In the genomic region with DNA sequence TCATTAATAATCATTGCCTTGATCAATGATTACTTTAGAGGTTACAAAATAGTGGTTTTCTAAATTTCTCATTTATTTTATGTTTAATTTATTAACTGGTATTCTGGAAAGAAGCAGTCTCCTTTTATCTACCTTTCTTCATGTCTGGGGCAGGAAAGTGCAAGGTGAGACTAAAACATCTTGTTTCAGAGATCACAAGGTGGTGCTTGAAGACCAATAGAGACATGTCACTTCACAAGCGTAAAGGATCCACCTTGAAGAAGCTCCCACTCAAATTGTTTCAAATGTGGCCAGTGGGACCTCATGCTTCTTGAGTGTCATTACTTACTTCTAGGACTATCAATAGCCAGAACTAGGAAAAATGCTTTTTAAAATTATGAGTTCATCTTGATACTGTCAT, we compare ENCODE assay signal across 24 cellular contexts.
"Had no signal": no experiment of that assay in that cellular context is flagged by ENCODE, and none has a peak within 500 bp of the region (broad histone marks: within the 10 kb centered on the region; RNA-seq: fewer than 3 reads in every experiment).

No MANE protein-coding gene starts in this region.

- H3K4me3 ChIP-seq: adrenal gland, body of pancreas, breast epithelium, SJCRH30, SK-N-MC had no signal

- H3K4me3 Mint-ChIP-seq: activated CD4-positive, alpha-beta T cell treated with anti-CD3 and anti-CD28 coated beads, Interleukin-2, amount 10 ng/mL, durations not matched to agents 24 days and 14 days; activated CD8-positive, alpha-beta T cell treated with anti-CD3 and anti-CD28 coated beads for 36 hours; activated naive CD4-positive, alpha-beta T cell treated with anti-CD3 and anti-CD28 coated beads for 36 hours had no signal

- H3K36me3 Mint-ChIP-seq: activated naive CD4-positive, alpha-beta T cell treated with anti-CD3 and anti-CD28 coated beads, Interleukin-2, amount 50 U/mL, for 72 hours had no signal

- H3K9me3 ChIP-seq: adrenal gland, body of pancreas, breast epithelium, SJCRH30 had no signal

- H3K36me3 ChIP-seq: adrenal gland, breast epithelium, SJCRH30 had no signal

- DNase-seq: activated CD4-positive, alpha-beta T cell treated with anti-CD3 and anti-CD28 coated beads, Interleukin-2, amount 10 ng/mL, durations not matched to agents 24 days and 14 days; activated CD4-positive, alpha-beta T cell treated with anti-CD3 and anti-CD28 coated beads, Interleukin-2, amount 50 U/mL, for 4 hours; activated CD8-positive, alpha-beta T cell treated with anti-CD3 and anti-CD28 coated beads for 36 hours; activated gamma-delta T cell; activated naive CD4-positive, alpha-beta T cell treated with anti-CD3 and anti-CD28 coated beads for 36 hours; activated T-cell treated with anti-CD3 and anti-CD28 coated beads, Interleukin-2, amount 50 U/mL, for 1 hour; adrenal gland; body of pancreas; NCI-H1105; NCI-H1436; NCI-H1694; NCI-H1930; NCI-H2171 treated with DMSO at 0.1 percent for 48 hours; NCI-H2227 treated with DMSO at 0.1 percent for 48 hours; NCI-H446 treated with DMSO at 0.1 percent for 48 hours; NCI-H524; NCI-H69; NCI-H82; SHP77; SJCRH30 had no signal

- H3K27ac ChIP-seq: adrenal gland, body of pancreas, breast epithelium, SJCRH30, SK-N-MC had no signal

- H3K9me3 Mint-ChIP-seq: activated CD4-positive, alpha-beta T cell treated with anti-CD3 and anti-CD28 coated beads, Interleukin-2, amount 10 ng/mL, durations not matched to agents 24 days and 14 days; activated CD8-positive, alpha-beta T cell treated with anti-CD3 and anti-CD28 coated beads for 36 hours; activated naive CD4-positive, alpha-beta T cell treated with anti-CD3 and anti-CD28 coated beads for 36 hours; activated naive CD4-positive, alpha-beta T cell treated with anti-CD3 and anti-CD28 coated beads, Interleukin-2, amount 50 U/mL, for 72 hours; activated T-helper 2 cell treated with anti-CD3 and anti-CD28 coated beads, Interferon-gamma antibody, Interleukin-2, Interleukin-4, amounts not matched to agents 10 μg/mL and 5 μg/mL and 100 μg/mL, durations not matched to agents 14 hours and 24 hours and 36 hours had no signal

- H3K27ac Mint-ChIP-seq: activated CD4-positive, alpha-beta T cell treated with anti-CD3 and anti-CD28 coated beads, Interleukin-2, amount 10 ng/mL, durations not matched to agents 24 days and 14 days; activated CD8-positive, alpha-beta T cell treated with anti-CD3 and anti-CD28 coated beads for 36 hours; activated naive CD4-positive, alpha-beta T cell treated with anti-CD3 and anti-CD28 coated beads for 36 hours; activated naive CD4-positive, alpha-beta T cell treated with anti-CD3 and anti-CD28 coated beads, Interleukin-2, amount 50 U/mL, for 72 hours; activated T-helper 2 cell treated with anti-CD3 and anti-CD28 coated beads, Interferon-gamma antibody, Interleukin-2, Interleukin-4, amounts not matched to agents 10 μg/mL and 5 μg/mL and 100 μg/mL, durations not matched to agents 14 hours and 24 hours and 36 hours had no signal

- H3K27me3 Mint-ChIP-seq: activated CD4-positive, alpha-beta T cell treated with anti-CD3 and anti-CD28 coated beads, Interleukin-2, amount 10 ng/mL, durations not matched to agents 24 days and 14 days; activated CD8-positive, alpha-beta T cell treated with anti-CD3 and anti-CD28 coated beads for 36 hours had no signal

- H3K4me1 ChIP-seq: adrenal gland, body of pancreas, breast epithelium, SJCRH30 had no signal

- H3K4me1 Mint-ChIP-seq: activated CD4-positive, alpha-beta T cell treated with anti-CD3 and anti-CD28 coated beads, Interleukin-2, amount 10 ng/mL, durations not matched to agents 24 days and 14 days had no signal

- H3K27me3 ChIP-seq: body of pancreas, SJCRH30 had no signal
